Comparison of ENCODE assay signal across 9 cellular contexts in the genomic region with DNA sequence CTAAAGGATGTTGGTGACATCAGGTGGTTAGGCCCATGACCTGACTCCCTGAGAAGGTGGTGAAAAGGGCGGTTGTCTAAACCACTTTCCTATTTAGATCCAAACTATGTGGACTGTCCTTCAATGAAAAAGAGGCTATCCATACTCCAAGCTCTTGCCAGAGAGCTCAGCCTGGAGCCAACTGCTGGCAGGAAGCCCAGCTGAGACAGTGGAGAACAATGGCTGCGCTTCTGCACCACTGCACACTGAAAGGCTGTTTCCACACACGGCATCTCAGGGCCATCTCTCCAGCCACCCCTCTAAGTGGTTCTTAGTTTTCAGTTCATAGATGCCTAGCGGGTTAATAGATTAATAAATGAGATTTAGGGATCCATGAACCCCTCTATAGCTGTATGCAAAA.
DNase-seq lines count a peak whose midpoint lies in the region; ATAC-seq, FAIRE-seq and TF ChIP-seq lines count a peak whose summit lies in the region.
"Had no signal": no experiment of that assay in that cellular context is flagged by ENCODE, and none has a peak within 500 bp of the region (broad histone marks: within the 10 kb centered on the region; RNA-seq: fewer than 3 reads in every experiment).

No MANE protein-coding gene starts in this region.

- H3K9me3 Mint-ChIP-seq in activated T-cell treated with anti-CD3 and anti-CD28 coated beads, Interleukin-2, amount 50 U/mL, for 72 hours, result peaks cover 0 to 2% of the 10 kb centered on the region in 2 donors
- H3K9me3 Mint-ChIP-seq: immature natural killer cell had no signal

- no peak overlapping the region for H3K4me3 Mint-ChIP-seq in activated T-cell treated with anti-CD3 and anti-CD28 coated beads, Interleukin-2, amount 50 U/mL, for 72 hours
- H3K4me3 Mint-ChIP-seq: immature natural killer cell had no signal

- peak; percentile 10 for DNase-seq in EH (ENCODE audit: low read depth)
- peak; percentile 82 to 85 for DNase-seq in NCI-H446 (lab: John Stamatoyannopoulos, UW)
- peak; percentile 32 for DNase-seq in fibroblast of peridontal ligament (ENCODE audit: extremely low read depth)
- DNase-seq in occipital lobe (lab: John Stamatoyannopoulos, UW), result peak; percentile 81
- DNase-seq in activated CD8-positive, alpha-beta memory T cell treated with anti-CD3 and anti-CD28 coated beads, Interleukin-2, amount 50 U/mL, for 4 hours, result no peak
- DNase-seq in activated gamma-delta T cell (lab: John Stamatoyannopoulos, UW), result no peak
- DNase-seq in activated T-cell treated with anti-CD3 and anti-CD28 coated beads, Interleukin-2, amount 50 U/mL, for 72 hours, result no peak
- DNase-seq in GM12891 (ENCODE audit: insufficient read length, low spot score), result no peak
- DNase-seq: immature natural killer cell had no signal

- no peak for TF ChIP-seq POLR2A in GM12891 (IDR thresholded peaks at IDR 0.05; ENCODE audit: low read depth, low read length)

- H3K27me3 Mint-ChIP-seq in activated T-cell treated with anti-CD3 and anti-CD28 coated beads, Interleukin-2, amount 50 U/mL, for 72 hours (ENCODE audit: low read depth), result no peaks in the 10 kb centered on the region

- no peaks in the 10 kb centered on the region for H3K36me3 Mint-ChIP-seq in activated T-cell treated with anti-CD3 and anti-CD28 coated beads, Interleukin-2, amount 50 U/mL, for 72 hours (ENCODE audit: insufficient read depth in 2 of 2)
- H3K36me3 Mint-ChIP-seq: immature natural killer cell had no signal

- no peak for ATAC-seq in activated T-cell treated with anti-CD3 and anti-CD28 coated beads, Interleukin-2, amount 50 U/mL, for 72 hours (replicated peaks in 1 of 2)

- H3K4me1 Mint-ChIP-seq in activated T-cell treated with anti-CD3 and anti-CD28 coated beads, Interleukin-2, amount 50 U/mL, for 72 hours (ENCODE audit: low read depth), result peaks cover 16% of the 10 kb centered on the region
- H3K4me1 Mint-ChIP-seq: immature natural killer cell had no signal

- no peak for FAIRE-seq in GM12891 (lab: Jason Lieb, UNC)

- no peak overlapping the region for H3K27ac Mint-ChIP-seq in activated T-cell treated with anti-CD3 and anti-CD28 coated beads, Interleukin-2, amount 50 U/mL, for 72 hours
- H3K27ac Mint-ChIP-seq: immature natural killer cell had no signal

TF ChIP-seq in GM12891, 5 proteins besides CTCF, POLR2A, EP300 and RAD21:
- no peak for TF ChIP-seq SPI1 (IDR thresholded peaks at IDR 0.05; ENCODE audit: low read depth, low read length)

Comparison
In these comparisons a context has a peak if more than half of its experiments do, and no peak if none do; other contexts are left out.
1. DNase-seq: peak in EH (single experiment), NCI-H446 (2 of 2), fibroblast of peridontal ligament (single experiment) and occipital lobe (single experiment); none in activated CD8-positive, alpha-beta memory T cell treated with anti-CD3 and anti-CD28 coated beads, Interleukin-2, amount 50 U/mL, for 4 hours (single experiment), activated gamma-delta T cell (single experiment), activated T-cell treated with anti-CD3 and anti-CD28 coated beads, Interleukin-2, amount 50 U/mL, for 72 hours (0 of 2) and GM12891 (single experiment).